In genomic region chr3:58495101-58495500, GRCh38 we compare ENCODE assay signal across 20 cellular contexts. TPM values are rescaled to one million over a fixed set of nuclear protein-coding genes. Genes with fewer than 3 reads are reported as not detected.
DNase-seq lines count a peak whose midpoint lies in the region; ATAC-seq and TF ChIP-seq lines count a peak whose summit lies in the region.
"Had no signal": no experiment of that assay in that cellular context is flagged by ENCODE, and none has a peak within 500 bp of the region (broad histone marks: within the 10 kb centered on the region; RNA-seq: fewer than 3 reads in every experiment).

No MANE protein-coding gene starts in this region.

- H3K27ac ChIP-seq in neural progenitor cell: peak overlapping the region; percentile 94
- H3K27ac ChIP-seq: cardiac muscle cell, Peyer's patch, psoas muscle, vagina had no signal

- peaks cover 55% of the 10 kb centered on the region for H3K4me1 ChIP-seq in neural progenitor cell

- DNase-seq in EH (ENCODE audit: low read depth) (peak; percentile 66), NCI-H69 (lab: John Stamatoyannopoulos, UW) (peak; percentile 47), fibroblast of mammary gland (ENCODE audit: low read depth) (peak; percentile 51), neural progenitor cell (ENCODE audit: low spot score) (no peak), cortex of kidney (lab: John Stamatoyannopoulos, UW) (no peak), DMS 273 treated with DMSO at 0.1 percent for 48 hours (lab: John Stamatoyannopoulos, UW) (no peak), inferior parietal cortex (ENCODE audit: extremely low spot score) (no peak)
- DNase-seq: activated CD4-positive, alpha-beta memory T cell treated with anti-CD3 and anti-CD28 coated beads, Interleukin-2, amount 10 ng/mL, durations not matched to agents 7 days and 5 days; AML-193; effector memory CD8-positive, alpha-beta T cell; left ventricle myocardium superior; NCI-H1092; NCI-H748 treated with DMSO at 0.1 percent for 48 hours; Peyer's patch; psoas muscle; stimulated activated CD4-positive, alpha-beta T cell treated with anti-CD3 and anti-CD28 coated beads, Interleukin-15, amount 100 ng/mL, for 24 hours had no signal

- peaks cover 16% of the 10 kb centered on the region for H4K20me1 ChIP-seq in neural progenitor cell (ENCODE audit: low read depth)

- H3K27me3 ChIP-seq in neural progenitor cell: no peaks in the 10 kb centered on the region
- H3K27me3 ChIP-seq: cardiac muscle cell, Peyer's patch, vagina had no signal

- H3K9me3 Mint-ChIP-seq in neural progenitor cell: no peaks in the 10 kb centered on the region
- H3K9me3 Mint-ChIP-seq: activated CD4-positive, alpha-beta memory T cell treated with anti-CD3 and anti-CD28 coated beads, Interleukin-2, amount 10 ng/mL, durations not matched to agents 7 days and 5 days; effector memory CD8-positive, alpha-beta T cell had no signal

- H3K79me2 ChIP-seq in neural progenitor cell (ENCODE audit: low read depth): peaks cover 78% of the 10 kb centered on the region

- H3K27ac Mint-ChIP-seq in neural progenitor cell: peak overlapping the region; percentile 71
- H3K27ac Mint-ChIP-seq: activated CD4-positive, alpha-beta memory T cell treated with anti-CD3 and anti-CD28 coated beads, Interleukin-2, amount 10 ng/mL, durations not matched to agents 7 days and 5 days; effector memory CD8-positive, alpha-beta T cell had no signal

- no peaks in the 10 kb centered on the region for H3K36me3 ChIP-seq in neural progenitor cell
- H3K36me3 ChIP-seq: cardiac muscle cell, vagina had no signal

- no peaks in the 10 kb centered on the region for H3K9me3 ChIP-seq in neural progenitor cell (ENCODE audit: low read depth)
- H3K9me3 ChIP-seq: Peyer's patch, psoas muscle, vagina had no signal

- H3F3A ChIP-seq in neural progenitor cell (ENCODE audit: low read depth): peaks cover 41% of the 10 kb centered on the region

- ATAC-seq in GM21526 (IDR thresholded peaks at IDR 0.05; ENCODE audit: low FRiP score, unreplicated experiment): no peak
- ATAC-seq: effector memory CD8-positive, alpha-beta T cell; K562; left ventricle myocardium superior; psoas muscle had no signal

- no peak overlapping the region for H2AFZ ChIP-seq in neural progenitor cell (replicated peaks)

- TF ChIP-seq CTCF in fibroblast of mammary gland (conservative IDR thresholded peaks at IDR 0.05; ENCODE audit: control insufficient read depth, insufficient read depth, low read depth, low read length) (no peak), neural progenitor cell (IDR thresholded peaks at IDR 0.05) (no peak)

- H3K27me3 Mint-ChIP-seq in neural progenitor cell (ENCODE audit: insufficient read depth, low read depth): peaks cover 2% of the 10 kb centered on the region
- H3K27me3 Mint-ChIP-seq: effector memory CD8-positive, alpha-beta T cell had no signal

- H3K36me3 Mint-ChIP-seq in neural progenitor cell: peaks cover 8% of the 10 kb centered on the region

- H3K9ac ChIP-seq in neural progenitor cell: peak overlapping the region; percentile 17

- H3K4me2 ChIP-seq in neural progenitor cell: peak overlapping the region; percentile 93

- no peak overlapping the region for H3K4me3 ChIP-seq in fibroblast of mammary gland (ENCODE audit: control insufficient read depth, low read depth, low read length)
- peak overlapping the region; percentile 95 for H3K4me3 ChIP-seq in neural progenitor cell
- H3K4me3 ChIP-seq: cardiac muscle cell, K562, Peyer's patch, vagina had no signal

- peaks cover 62% of the 10 kb centered on the region for H3K4me1 Mint-ChIP-seq in neural progenitor cell

- peak overlapping the region; percentile 98 for H3K4me3 Mint-ChIP-seq in neural progenitor cell
- H3K4me3 Mint-ChIP-seq: activated CD4-positive, alpha-beta memory T cell treated with anti-CD3 and anti-CD28 coated beads, Interleukin-2, amount 10 ng/mL, durations not matched to agents 7 days and 5 days had no signal

RNA-seq across cellular contexts. Expression of gene KCTD6, which starts 3.2 kb away (rescaled TPM):
- total RNA-seq in neural progenitor cell (ENCODE audit: low replicate concordance): 29.3 and 39.6 TPM in 2 replicates

RNA-seq across cellular contexts. Expression of gene ACOX2, which starts 41.9 kb away (rescaled TPM):
- total RNA-seq in neural progenitor cell (ENCODE audit: low replicate concordance): 4.3 and 7.6 TPM in 2 replicates
- total RNA-seq: activated CD4-positive, alpha-beta memory T cell treated with anti-CD3 and anti-CD28 coated beads, Interleukin-2, amount 10 ng/mL, durations not matched to agents 7 days and 5 days; K562 had no signal

Comparison
In these comparisons a context has a peak if more than half of its experiments do, and no peak if none do; other contexts are left out.
1. DNase-seq: peak in EH (single experiment), NCI-H69 (single experiment) and fibroblast of mammary gland (single experiment); none in neural progenitor cell (single experiment), cortex of kidney (single experiment), DMS 273 treated with DMSO at 0.1 percent for 48 hours (single experiment) and inferior parietal cortex (single experiment).